In the genomic region with DNA sequence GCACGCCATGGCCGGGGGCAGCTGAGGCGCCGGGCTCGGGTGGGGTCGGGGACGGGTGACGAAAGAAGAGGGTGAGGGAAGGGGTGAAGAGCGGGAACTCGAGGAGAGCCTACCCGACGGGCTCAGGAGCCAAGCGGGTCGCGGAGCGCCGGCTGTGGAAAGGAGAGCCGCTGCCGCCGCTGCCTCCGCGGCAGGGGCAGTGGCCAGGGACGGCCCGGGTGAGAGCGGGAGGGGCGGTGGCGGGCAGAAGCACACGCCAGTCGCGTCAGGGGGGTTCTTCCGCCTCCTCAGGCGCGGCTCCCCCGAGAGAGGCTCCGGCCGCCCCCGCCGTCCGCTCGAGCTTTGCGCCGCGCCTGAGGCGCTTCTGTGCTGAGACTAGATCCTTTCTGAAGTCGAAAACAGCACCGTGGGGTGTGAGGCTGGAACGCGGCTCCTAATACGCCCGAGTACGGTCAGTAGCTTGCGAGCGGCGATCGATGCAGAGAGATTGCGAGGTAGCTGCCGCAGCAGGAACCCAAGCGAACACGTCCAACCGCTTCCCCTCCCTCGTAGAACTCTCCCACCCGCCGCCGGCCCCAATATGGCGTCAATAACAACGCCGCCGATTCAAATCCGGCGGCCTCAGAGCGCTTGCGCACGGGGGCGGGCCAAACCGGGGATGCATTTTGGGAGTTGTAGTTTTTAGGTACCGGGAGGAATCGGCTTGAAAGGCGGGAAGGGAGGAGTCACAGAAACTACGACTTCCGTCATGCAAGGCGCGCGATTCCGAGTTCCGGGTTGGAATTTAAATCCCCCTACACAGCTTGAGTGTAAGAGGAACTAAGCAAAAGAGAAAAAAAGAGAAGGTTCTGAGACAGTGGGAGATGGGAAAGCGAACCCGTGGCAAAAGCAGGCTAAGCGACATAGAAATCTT, we compare ENCODE assay signal across 8 cellular contexts. TPM values are rescaled to one million over a fixed set of nuclear protein-coding genes. Genes with fewer than 3 reads are reported as not detected.
A peak's percentile ranks its signal among the peaks of the same experiment; 100 is the strongest.
DNase-seq lines count a peak whose midpoint lies in the region; ATAC-seq and TF ChIP-seq lines count a peak whose summit lies in the region.

A gene (minus strand): TSS at position 558 of the 913 bp plus-strand sequence. CDS start 549 bp downstream, at position 9.

- H3K4me1 Mint-ChIP-seq in type B pancreatic cell (ENCODE audit: unreplicated experiment) = peaks cover 22% of the 10 kb centered on the region

- DNase-seq in GM13976 (ENCODE audit: low spot score) = peak; percentile 91
- peak; percentile 97 for DNase-seq in NCI-H146 treated with DMSO at 0.1 percent for 48 hours (lab: John Stamatoyannopoulos, UW; ENCODE audit: unreplicated experiment)
- DNase-seq in amniotic epithelial cell (ENCODE audit: low read depth) = peak; percentile 99
- peak; percentile 96 to 98 (median 96) for DNase-seq in heart left ventricle
- DNase-seq in pons (ENCODE audit: low spot score) = peak; percentile 99
- peak; percentile 97 for DNase-seq in type B pancreatic cell (ENCODE audit: extremely low spot score, unreplicated experiment)

- H3K27ac ChIP-seq in heart left ventricle = peak within 1 kb of the TSS; percentile 82 to 99 (median 96)

- peaks cover 15% of the 10 kb centered on the region for H3K36me3 Mint-ChIP-seq in type B pancreatic cell

- no peaks in the 10 kb centered on the region for H3K9me3 Mint-ChIP-seq in type B pancreatic cell

- H3K4me1 ChIP-seq in heart left ventricle = peaks cover 0 to 43% (median 24%) of the 10 kb centered on the region in 12 donors

- H3K4me3 ChIP-seq in heart left ventricle = peak within 1 kb of the TSS; percentile 56 to 99 (median 86)

- WGBS in heart left ventricle, 4 donors = 0 to 1% (median 0%) methylated on average over 59 to 88 of the region's 88 CpGs

- H3K27me3 ChIP-seq in heart left ventricle = no peaks in the 10 kb centered on the region

- no peaks in the 10 kb centered on the region for H3K36me3 ChIP-seq in heart left ventricle

- peak; percentile 96 to 98 for TF ChIP-seq POLR2A in heart left ventricle (IDR thresholded peaks at IDR 0.05)

- H3K9me3 ChIP-seq in heart left ventricle = no peaks in the 10 kb centered on the region

- peak within 1 kb of the TSS; percentile 94 for H3K4me3 Mint-ChIP-seq in type B pancreatic cell

- TF ChIP-seq CTCF in GM13976 (IDR thresholded peaks at IDR 0.05; ENCODE audit: borderline replicate concordance, control extremely low read depth, extremely low read depth, insufficient read depth, missing control alignments) (no peak), heart left ventricle (IDR thresholded peaks at IDR 0.05) (peak in 1 of 12 donors; percentile 5), type B pancreatic cell (conservative IDR thresholded peaks at IDR 0.05) (no peak)

- in situ Hi-C loops in GM13976 (cut with MboI; ENCODE audit: low sequenced_read_pairs, unreplicated experiment) = no loop called here

- H3K27me3 Mint-ChIP-seq in type B pancreatic cell = no peaks in the 10 kb centered on the region

- intact Hi-C loops in T-helper 1 cell treated with Interleukin-12 subunit alpha and Interleukin-12 subunit beta and Interleukin-4 antibody, amounts not matched to agents 30 ng/mL and 1 ng/mL, for 36 hours (cut with micrococcal nuclease) = loop anchor here (1.0 to 10.0 kb wide), 19 partner anchors 21 to 1936 kb away; a partner anchor contains a TSS
- intact Hi-C loops in heart left ventricle (cut with DNase I) = loop anchor here in 6 of 10 donors (2.0 to 10.0 kb wide), 7 partner anchors 90 to 547 kb away; a partner anchor contains a TSS

- peak within 1 kb of the TSS; percentile 95 for H3K27ac Mint-ChIP-seq in type B pancreatic cell

- ATAC-seq in HG02870 (IDR thresholded peaks at IDR 0.05; ENCODE audit: unreplicated experiment) (peak; percentile 62), heart left ventricle (peak; percentile 92 to 96 (median 94))

RNA-seq across cellular contexts. Expression of the gene that starts here (rescaled TPM):
- total RNA-seq in T-helper 1 cell treated with Interleukin-12 subunit alpha and Interleukin-12 subunit beta and Interleukin-4 antibody, amounts not matched to agents 30 ng/mL and 1 ng/mL, for 36 hours = 35.0 and 35.6 TPM in 2 replicates
- total RNA-seq in heart left ventricle (10 to 100 TPM; 15.2 to 54.7 (median 40.7) TPM), type B pancreatic cell (ENCODE audit: low replicate concordance) (57.2 and 61.7 TPM in 2 replicates)
- polyA plus RNA-seq in heart left ventricle = 10 to 100 TPM; 21.8 to 42.0 TPM

Comparison
In these comparisons a context has a peak if more than half of its experiments do, and no peak if none do; other contexts are left out.
1. Peak in every context shown above with its lines: DNase-seq, ATAC-seq, H3K4me3 ChIP-seq and H3K27ac ChIP-seq.